1 cellular context compared by ENCODE assay signal in genomic region chr3:183369117-183369516, GRCh38.
A peak's percentile ranks its signal among the peaks of the same experiment; 100 is the strongest.
TF ChIP-seq lines count a peak whose summit lies in the region.

No MANE protein-coding gene starts in this region.

TF ChIP-seq in K562, 482 proteins besides CTCF, POLR2A, EP300 and RAD21 (continued from another document and continues in another):
- peak in 1 of 2 experiments; percentile 55; a peak in 1 of 3 replicates for TF ChIP-seq CBX3 (IDR thresholded peaks at IDR 0.05; ENCODE audit: borderline replicate concordance in 1 of 2, low read length in 2 of 2)
- 0 out of 2 replicates have a peak, but pooled peaks have one; percentile 37 for TF ChIP-seq ZNF644 (tag; IDR thresholded peaks at IDR 0.05; ENCODE audit: low read depth)
- no peak for TF ChIP-seq ZNF740 (CRISPR knock-in tag; IDR thresholded peaks at IDR 0.05)
- no peak for TF ChIP-seq ZNF740 (tag; IDR thresholded peaks at IDR 0.05)
- TF ChIP-seq ZKSCAN1 (IDR thresholded peaks at IDR 0.05; ENCODE audit: low read depth, low read length), result no peak; the same call in 1 of the 2 replicates
- TF ChIP-seq RBM14 (IDR thresholded peaks at IDR 0.05; ENCODE audit: borderline replicate concordance, insufficient read depth, low read depth, low read length), result no peak
- TF ChIP-seq MLLT1 (IDR thresholded peaks at IDR 0.05), result peak in 1 of 2 experiments; percentile 90; a peak in 2 of 4 replicates
- TF ChIP-seq PKNOX1 (IDR thresholded peaks at IDR 0.05), result no peak
- TF ChIP-seq EHMT2 (IDR thresholded peaks at IDR 0.05), result peak; percentile 92
- no peak for TF ChIP-seq NFXL1 (CRISPR knock-in tag; IDR thresholded peaks at IDR 0.05)
- TF ChIP-seq CXXC5 (CRISPR knock-in tag; IDR thresholded peaks at IDR 0.05), result peak; percentile 34; the same call in 1 of the 2 replicates
- no peak for TF ChIP-seq RBM17 (IDR thresholded peaks at IDR 0.05; ENCODE audit: borderline replicate concordance, low read depth, low read length)
- TF ChIP-seq FOXK2 (conservative IDR thresholded peaks at IDR 0.05 in 1 of 2, IDR thresholded peaks at IDR 0.05 in 1 of 2; ENCODE audit: low read depth in 2 of 2), result peak in 1 of 2 experiments; percentile 59; a peak in 1 of 4 replicates
- TF ChIP-seq MEF2A (IDR thresholded peaks at IDR 0.05; ENCODE audit: control insufficient read depth, low read depth, low read length), result no peak
- no peak for TF ChIP-seq ARNT (IDR thresholded peaks at IDR 0.05)
- no peak for TF ChIP-seq KLF16 (IDR thresholded peaks at IDR 0.05)
- peak; percentile 41; the same call in 1 of the 2 replicates for TF ChIP-seq ZNF592 (IDR thresholded peaks at IDR 0.05)
- TF ChIP-seq HNRNPL (IDR thresholded peaks at IDR 0.05; ENCODE audit: low read depth, low read length), result no peak
- TF ChIP-seq MAZ (CRISPR knock-in tag; conservative IDR thresholded peaks at IDR 0.05 in 1 of 2, IDR thresholded peaks at IDR 0.05 in 1 of 2), result peak in 1 of 2 experiments; percentile 72; a peak in 2 of 4 replicates
- no peak for TF ChIP-seq CBX5 (IDR thresholded peaks at IDR 0.05; ENCODE audit: borderline replicate concordance, low read depth)
- peak; percentile 81; the same call in 1 of the 2 replicates for TF ChIP-seq SMARCE1 (IDR thresholded peaks at IDR 0.05)
- TF ChIP-seq JUND (IDR thresholded peaks at IDR 0.05; ENCODE audit: borderline replicate concordance, low read depth, low read length), result peak; percentile 70; the same call in 1 of the 2 replicates
- peak; percentile 60; the same call in 1 of the 3 replicates for TF ChIP-seq JUND (tag; IDR thresholded peaks at IDR 0.05; ENCODE audit: borderline replicate concordance, low read depth, low read length)
- TF ChIP-seq OTX1 (CRISPR knock-in tag; IDR thresholded peaks at IDR 0.05), result 0 out of 2 replicates have a peak, but pooled peaks have one; percentile 16
- TF ChIP-seq HMBOX1 (IDR thresholded peaks at IDR 0.05), result peak; percentile 99
- TF ChIP-seq ATF7 (IDR thresholded peaks at IDR 0.05), result peak; percentile 75
- TF ChIP-seq ESRRA (IDR thresholded peaks at IDR 0.05; ENCODE audit: borderline replicate concordance, low read depth), result peak; percentile 89; the same call in 1 of the 2 replicates
- peak; percentile 84; the same call in 1 of the 2 replicates for TF ChIP-seq NBN (IDR thresholded peaks at IDR 0.05; ENCODE audit: low read depth)
- TF ChIP-seq SFPQ (IDR thresholded peaks at IDR 0.05; ENCODE audit: low read depth, low read length), result no peak
- peak; percentile 95 for TF ChIP-seq PRDM10 (IDR thresholded peaks at IDR 0.05; ENCODE audit: partially characterized antibody)
- TF ChIP-seq YBX1 (IDR thresholded peaks at IDR 0.05), result no peak
- TF ChIP-seq CBFA2T3 (IDR thresholded peaks at IDR 0.05), result peak; percentile 41; the same call in 1 of the 2 replicates
- TF ChIP-seq FOXP1 (CRISPR knock-in tag; IDR thresholded peaks at IDR 0.05), result no peak
- no peak for TF ChIP-seq THAP7 (CRISPR knock-in tag; IDR thresholded peaks at IDR 0.05)
- 0 out of 4 replicates have a peak, but pooled peaks of 1 of the 2 experiments have one; percentile 13 for TF ChIP-seq NRF1 (conservative IDR thresholded peaks at IDR 0.05 in 1 of 2, IDR thresholded peaks at IDR 0.05 in 1 of 2)
- no peak for TF ChIP-seq KDM5B (IDR thresholded peaks at IDR 0.05; ENCODE audit: insufficient replicate concordance, low read depth, low read length)
- peak; percentile 61; the same call in 1 of the 2 replicates for TF ChIP-seq ZBTB9 (CRISPR knock-in tag; IDR thresholded peaks at IDR 0.05)
- TF ChIP-seq TCF7L2 (IDR thresholded peaks at IDR 0.05; ENCODE audit: low read depth, low read length), result peak; percentile 66; the same call in 1 of the 2 replicates
- TF ChIP-seq TEAD4 (IDR thresholded peaks at IDR 0.05; ENCODE audit: low read length), result peak; percentile 74; the same call in 1 of the 2 replicates
- TF ChIP-seq TEAD4 (CRISPR knock-in tag; IDR thresholded peaks at IDR 0.05; ENCODE audit: borderline replicate concordance), result no peak
- TF ChIP-seq ZNF398 (CRISPR knock-in tag; IDR thresholded peaks at IDR 0.05), result no peak
- no peak for TF ChIP-seq ILF3 (IDR thresholded peaks at IDR 0.05; ENCODE audit: borderline replicate concordance)
